In the genomic region with DNA sequence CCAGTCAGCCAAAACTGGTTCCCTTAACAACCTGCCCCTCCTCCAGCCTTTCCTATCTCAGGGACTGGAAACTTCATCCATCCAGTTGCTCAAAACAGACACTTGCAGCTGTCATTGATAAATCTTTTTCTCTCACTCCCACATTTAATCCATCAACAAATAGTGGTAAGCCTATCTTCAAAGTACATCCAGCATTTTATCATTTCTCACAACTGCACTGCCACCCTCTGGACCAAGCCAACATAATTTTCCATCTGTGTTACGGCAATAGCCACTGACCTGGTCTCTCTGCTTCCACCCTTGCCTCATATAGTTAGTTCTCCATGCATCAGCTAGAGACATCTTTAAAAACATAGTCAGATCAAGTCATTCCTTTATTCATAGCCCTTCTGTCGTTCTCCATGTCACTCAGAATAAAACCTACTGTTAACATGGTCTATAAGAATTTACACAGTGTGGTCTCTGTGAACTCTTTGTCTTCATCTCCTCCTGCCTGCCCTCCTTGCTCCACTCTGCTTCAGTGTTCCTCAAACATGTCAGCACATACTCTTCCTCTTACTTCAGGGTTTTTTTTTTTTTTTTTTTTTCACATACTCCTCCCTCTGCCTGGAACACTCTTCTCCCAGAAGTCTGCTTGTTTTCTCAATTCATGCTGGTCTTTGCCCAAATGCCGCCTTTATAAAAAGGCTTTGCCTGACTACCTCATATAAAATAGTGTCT, we compare ENCODE assay signal across 12 cellular contexts.
A peak's percentile ranks its signal among the peaks of the same experiment; 100 is the strongest.
DNase-seq lines count a peak whose midpoint lies in the region; ATAC-seq and TF ChIP-seq lines count a peak whose summit lies in the region.
"Had no signal": no experiment of that assay in that cellular context is flagged by ENCODE, and none has a peak within 500 bp of the region (broad histone marks: within the 10 kb centered on the region; RNA-seq: fewer than 3 reads in every experiment).

No MANE protein-coding gene starts in this region.

- H3K4me1 Mint-ChIP-seq in Caco-2 (ENCODE audit: low read depth, unreplicated experiment): no peaks in the 10 kb centered on the region
- H3K4me1 Mint-ChIP-seq: central memory CD8-positive, alpha-beta T cell; immature natural killer cell had no signal

- H3K9me3 ChIP-seq in Caco-2 (no peaks in the 10 kb centered on the region), HCT116 (ENCODE audit: control insufficient read depth in 1 of 2, insufficient read depth in 1 of 2, low read depth in 1 of 2, low read length in 2 of 2) (no peaks in the 10 kb centered on the region), WERI-Rb-1 (ENCODE audit: severe bottlenecking) (no peaks in the 10 kb centered on the region), lower lobe of right lung (no peaks in the 10 kb centered on the region)
- H3K9me3 ChIP-seq: uterus had no signal

- no peak overlapping the region for H3K4me2 ChIP-seq in HCT116 (ENCODE audit: low read length)

- H3K27ac ChIP-seq in HCT116 (ENCODE audit: low read depth, low read length): no peak overlapping the region
- no peak overlapping the region for H3K27ac ChIP-seq in WERI-Rb-1
- H3K27ac ChIP-seq in lower lobe of right lung: no peak overlapping the region
- H3K27ac ChIP-seq: uterus had no signal

- no peaks in the 10 kb centered on the region for H3K9me3 Mint-ChIP-seq in Caco-2 (ENCODE audit: unreplicated experiment)
- H3K9me3 Mint-ChIP-seq: central memory CD8-positive, alpha-beta T cell; immature natural killer cell had no signal

- H2AFZ ChIP-seq in HCT116 (ENCODE audit: low read depth, low read length, poor library complexity, severe bottlenecking): no peak overlapping the region

- H3K9ac ChIP-seq in HCT116 (ENCODE audit: low read length): no peak overlapping the region

- POLR2A ChIA-PET in Caco-2 (lab: Charles Lee) (interaction anchor here (0.6 kb wide), 1 partner anchor 255 kb away, joined by 3 read pairs; no protein-coding TSS in a partner anchor), HCT116 (lab: Charles Lee) (no interaction called here)

- peak; percentile 53 for TF ChIP-seq RAD21 in HCT116 (IDR thresholded peaks at IDR 0.05; ENCODE audit: low read depth)

- no peaks in the 10 kb centered on the region for H3K79me2 ChIP-seq in HCT116 (ENCODE audit: insufficient read depth, low read length)

- ATAC-seq in HCT116 (peak; percentile 69), lower lobe of right lung (peak; percentile 45 to 61), GM18867 (IDR thresholded peaks at IDR 0.05; ENCODE audit: unreplicated experiment) (no peak)

- no peaks in the 10 kb centered on the region for H3K36me3 Mint-ChIP-seq in Caco-2 (ENCODE audit: insufficient read depth, unreplicated experiment)
- H3K36me3 Mint-ChIP-seq: immature natural killer cell had no signal

- H3K4me3 ChIP-seq in Caco-2 (ENCODE audit: low read depth, low read length) (no peak overlapping the region), HCT116 (replicated peaks in 1 of 2; ENCODE audit: low read depth in 1 of 2, low read length in 2 of 2) (no peak overlapping the region), WERI-Rb-1 (ENCODE audit: low read depth, low read length) (no peak overlapping the region), lower lobe of right lung (no peak overlapping the region)
- H3K4me3 ChIP-seq: uterus had no signal

- no peak for TF ChIP-seq POLR2A in HCT116 (IDR thresholded peaks at IDR 0.05; ENCODE audit: borderline replicate concordance, extremely low read depth, insufficient read depth, insufficient read length)

- H3K36me3 ChIP-seq in Caco-2 (ENCODE audit: control insufficient read depth, insufficient read depth, low read length): no peaks in the 10 kb centered on the region
- no peaks in the 10 kb centered on the region for H3K36me3 ChIP-seq in HCT116 (ENCODE audit: control insufficient read depth in 1 of 2, insufficient read depth in 2 of 2, low read length in 2 of 2)
- no peaks in the 10 kb centered on the region for H3K36me3 ChIP-seq in WERI-Rb-1
- H3K36me3 ChIP-seq in lower lobe of right lung: no peaks in the 10 kb centered on the region
- H3K36me3 ChIP-seq: uterus had no signal

- peak; percentile 43 to 57 for TF ChIP-seq CTCF in Caco-2 (IDR thresholded peaks at IDR 0.05; ENCODE audit: insufficient read depth in 1 of 2, low read depth in 1 of 2, low read length in 1 of 2, severe bottlenecking in 1 of 2, unreplicated experiment in 1 of 2)
- TF ChIP-seq CTCF in HCT116 (IDR thresholded peaks at IDR 0.05 in 2 of 3, conservative IDR thresholded peaks at IDR 0.05 in 1 of 3; ENCODE audit: borderline replicate concordance in 1 of 3, insufficient read depth in 1 of 3, low read depth in 2 of 3, low read length in 2 of 3): peak in 2 of 3 experiments; percentile 20 to 24; a peak in 1 of 6 replicates
- TF ChIP-seq CTCF in WERI-Rb-1 (IDR thresholded peaks at IDR 0.05; ENCODE audit: low read depth, low read length): peak; percentile 61
- TF ChIP-seq CTCF in lower lobe of right lung (IDR thresholded peaks at IDR 0.05): peak; percentile 31

- H4K20me1 ChIP-seq in HCT116 (ENCODE audit: insufficient read depth): no peaks in the 10 kb centered on the region

- BruUV-seq in Caco-2 (replicated peaks; lab: Mats Ljungman, UMichigan): no TSS peak
- BruUV-seq in HCT116 (replicated peaks; lab: Mats Ljungman, UMichigan): no TSS peak

- no peak overlapping the region for H3K4me3 Mint-ChIP-seq in Caco-2 (ENCODE audit: unreplicated experiment)
- H3K4me3 Mint-ChIP-seq: central memory CD8-positive, alpha-beta T cell; immature natural killer cell had no signal

- CTCF ChIA-PET in Caco-2 (lab: Charles Lee) (no interaction called here), HCT116 (lab: Charles Lee) (no interaction called here)

- RAD21 ChIA-PET in HCT116 (lab: Charles Lee; ENCODE audit: low non-redundant PET in 1 of 2, low total read pairs in 2 of 2, uncharacterized antibody in 2 of 2, unreplicated experiment in 2 of 2): no interaction called here

- DNase-seq in Caco-2: peak; percentile 45 to 60
- no peak for DNase-seq in HCT116 (ENCODE audit: low read depth, low spot score)
- DNase-seq in WERI-Rb-1: peak; percentile 59
- DNase-seq in lower lobe of right lung: no peak
- DNase-seq in central memory CD4-positive, alpha-beta T cell: no peak
- no peak for DNase-seq in NCI-H2171 treated with DMSO at 0.1 percent for 48 hours (lab: John Stamatoyannopoulos, UW)
- DNase-seq in NOMO-1 (lab: John Stamatoyannopoulos, UW; ENCODE audit: unreplicated experiment in 2 of 2): no peak
- DNase-seq: immature natural killer cell, NCI-H1694, uterus had no signal

- H3K27me3 Mint-ChIP-seq in Caco-2 (ENCODE audit: insufficient read depth, unreplicated experiment): peaks cover 5% of the 10 kb centered on the region

- intact Hi-C loops in Caco-2 (cut with micrococcal nuclease; ENCODE audit: unreplicated experiment) (loop anchor here (1.0 to 5.0 kb wide), 3 partner anchors 88 to 301 kb away; no protein-coding TSS in a partner anchor), HCT116 (cut with micrococcal nuclease) (no loop called here), lower lobe of right lung (cut with DNase I) (no loop called here)

- H3K4me1 ChIP-seq in Caco-2 (no peaks in the 10 kb centered on the region), HCT116 (ENCODE audit: control insufficient read depth in 1 of 2, insufficient read depth in 2 of 2, low read length in 2 of 2) (no peaks in the 10 kb centered on the region), lower lobe of right lung (no peaks in the 10 kb centered on the region)
- H3K4me1 ChIP-seq: uterus had no signal

- H3K27ac Mint-ChIP-seq in Caco-2 (ENCODE audit: unreplicated experiment): no peak overlapping the region
- H3K27ac Mint-ChIP-seq: immature natural killer cell had no signal

- H3K27me3 ChIP-seq in Caco-2 (replicated peaks; ENCODE audit: control insufficient read depth, insufficient read depth, low read length) (no peaks in the 10 kb centered on the region), HCT116 (ENCODE audit: insufficient read depth, low read length) (0 out of 2 replicates have a peak, but pooled peaks cover 18% of the 10 kb centered on the region), WERI-Rb-1 (ENCODE audit: insufficient read depth, low read depth, severe bottlenecking) (peaks cover 3% of the 10 kb centered on the region), lower lobe of right lung (ENCODE audit: low read depth) (no peaks in the 10 kb centered on the region)
- H3K27me3 ChIP-seq: uterus had no signal

- no peaks in the 10 kb centered on the region for H3K9me2 ChIP-seq in HCT116 (ENCODE audit: insufficient read depth)

TF ChIP-seq in HCT116, 20 proteins besides CTCF, POLR2A, EP300 and RAD21 (continues in another document):
- TF ChIP-seq FOSL1 (IDR thresholded peaks at IDR 0.05; ENCODE audit: low read depth) (no peak), ZFX (IDR thresholded peaks at IDR 0.05) (no peak), EZH2phosphoT487 (IDR thresholded peaks at IDR 0.05; ENCODE audit: borderline replicate concordance) (no peak), ZNF274 (IDR thresholded peaks at IDR 0.05; ENCODE audit: low read depth, low read length) (no peak), TCF7L2 (IDR thresholded peaks at IDR 0.05; ENCODE audit: borderline replicate concordance, extremely low read depth, insufficient read depth, insufficient read length) (no peak), JUND (IDR thresholded peaks at IDR 0.05) (no peak), POLR2AphosphoS5 (IDR thresholded peaks at IDR 0.05; ENCODE audit: low read depth, low read length) (no peak), CEBPB (IDR thresholded peaks at IDR 0.05; ENCODE audit: low read depth) (no peak), CBX3 (IDR thresholded peaks at IDR 0.05; ENCODE audit: low read depth) (no peak), ELF1 (IDR thresholded peaks at IDR 0.05; ENCODE audit: borderline replicate concordance, low read depth) (no peak), SRF (IDR thresholded peaks at IDR 0.05; ENCODE audit: low read depth) (no peak)
- TF ChIP-seq, protein P1, sequence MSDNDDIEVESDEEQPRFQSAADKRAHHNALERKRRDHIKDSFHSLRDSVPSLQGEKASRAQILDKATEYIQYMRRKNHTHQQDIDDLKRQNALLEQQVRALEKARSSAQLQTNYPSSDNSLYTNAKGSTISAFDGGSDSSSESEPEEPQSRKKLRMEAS (IDR thresholded peaks at IDR 0.05): no peak
- TF ChIP-seq, protein P2, sequence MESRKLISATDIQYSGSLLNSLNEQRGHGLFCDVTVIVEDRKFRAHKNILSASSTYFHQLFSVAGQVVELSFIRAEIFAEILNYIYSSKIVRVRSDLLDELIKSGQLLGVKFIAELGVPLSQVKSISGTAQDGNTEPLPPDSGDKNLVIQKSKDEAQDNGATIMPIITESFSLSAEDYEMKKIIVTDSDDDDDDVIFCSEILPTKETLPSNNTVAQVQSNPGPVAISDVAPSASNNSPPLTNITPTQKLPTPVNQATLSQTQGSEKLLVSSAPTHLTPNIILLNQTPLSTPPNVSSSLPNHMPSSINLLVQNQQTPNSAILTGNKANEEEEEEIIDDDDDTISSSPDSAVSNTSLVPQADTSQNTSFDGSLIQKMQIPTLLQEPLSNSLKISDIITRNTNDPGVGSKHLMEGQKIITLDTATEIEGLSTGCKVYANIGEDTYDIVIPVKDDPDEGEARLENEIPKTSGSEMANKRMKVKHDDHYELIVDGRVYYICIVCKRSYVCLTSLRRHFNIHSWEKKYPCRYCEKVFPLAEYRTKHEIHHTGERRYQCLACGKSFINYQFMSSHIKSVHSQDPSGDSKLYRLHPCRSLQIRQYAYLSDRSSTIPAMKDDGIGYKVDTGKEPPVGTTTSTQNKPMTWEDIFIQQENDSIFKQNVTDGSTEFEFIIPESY (IDR thresholded peaks at IDR 0.05; ENCODE audit: extremely low read depth, insufficient replicate concordance, low read length): no peak

Comparison
In these comparisons a context has a peak if more than half of its experiments do, and no peak if none do; other contexts are left out.
1. DNase-seq: peak in Caco-2 (2 of 2) and WERI-Rb-1 (single experiment); none in HCT116 (single experiment), lower lobe of right lung (single experiment), central memory CD4-positive, alpha-beta T cell (single experiment), NCI-H2171 treated with DMSO at 0.1 percent for 48 hours (single experiment) and NOMO-1 (0 of 2).
2. Peak in every context shown above with its lines, with median percentiles within 50 percentile points of each other: CTCF ChIP-seq.